ENCODE assay signal across 18 cellular contexts in the genomic region with DNA sequence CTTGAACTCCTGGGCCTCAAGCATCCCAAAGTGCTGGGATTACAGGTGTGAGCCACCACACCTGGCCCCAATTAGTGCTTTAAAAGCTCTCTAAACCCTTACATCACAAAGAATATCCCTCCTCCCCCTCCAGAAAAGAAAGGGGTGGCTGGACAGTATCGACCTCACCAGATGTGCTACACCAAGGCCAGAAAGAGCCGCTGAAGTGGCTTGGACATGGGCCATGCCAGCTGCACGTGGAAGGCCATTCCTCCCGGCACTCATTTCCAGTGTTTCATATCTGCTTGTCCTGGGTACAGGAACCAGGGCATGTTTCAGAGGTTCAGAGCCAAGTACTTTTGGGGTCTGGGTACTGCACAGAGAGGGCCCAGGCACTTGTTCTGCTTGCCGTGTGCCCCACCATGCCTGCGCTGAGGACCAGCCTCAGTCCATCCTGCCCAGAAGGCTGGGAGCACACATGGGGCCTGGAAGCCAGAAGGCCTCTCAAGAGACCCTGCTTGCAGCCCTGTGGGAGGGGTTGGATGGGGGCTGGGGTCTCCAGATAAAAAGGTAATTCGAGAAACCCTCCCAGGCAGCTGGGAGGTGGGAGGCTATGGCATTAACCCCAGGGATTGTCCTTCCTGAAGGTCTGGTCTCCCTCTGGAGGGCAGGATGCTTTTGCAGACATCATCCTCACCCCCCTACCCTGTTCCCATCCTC. TPM values are rescaled to one million over a fixed set of nuclear protein-coding genes. Genes with fewer than 3 reads are reported as not detected.
DNase-seq lines count a peak whose midpoint lies in the region; ATAC-seq and FAIRE-seq lines count a peak whose summit lies in the region.
"Had no signal": no experiment of that assay in that cellular context is flagged by ENCODE, and none has a peak within 500 bp of the region (broad histone marks: within the 10 kb centered on the region; RNA-seq: fewer than 3 reads in every experiment).

No MANE protein-coding gene starts in this region.

- peaks cover 6% of the 10 kb centered on the region for H3K4me1 Mint-ChIP-seq in activated T-helper 17 cell treated with anti-CD3 and anti-CD28 coated beads, Interleukin-2, amount 50 U/mL, for 72 hours

- no peak overlapping the region for H3K27ac Mint-ChIP-seq in activated T-helper 17 cell treated with anti-CD3 and anti-CD28 coated beads, Interleukin-2, amount 50 U/mL, for 72 hours
- H3K27ac Mint-ChIP-seq: T-helper 2 cell treated with Interferon-gamma antibody and Interleukin-4, amounts not matched to agents 5 μg/mL and 100 μg/mL, for 36 hours had no signal

- peaks cover 27% of the 10 kb centered on the region for H3K36me3 Mint-ChIP-seq in activated T-helper 17 cell treated with anti-CD3 and anti-CD28 coated beads, Interleukin-2, amount 50 U/mL, for 72 hours (ENCODE audit: low read depth)

- DNase-seq in NCI-H1105 treated with DMSO at 0.1 percent for 48 hours (lab: John Stamatoyannopoulos, UW) (peak; percentile 32), NCI-H1105 (lab: John Stamatoyannopoulos, UW) (no peak), NCI-H2029 treated with DMSO at 0.1 percent for 48 hours (lab: John Stamatoyannopoulos, UW) (peak; percentile 91), posterior vena cava (ENCODE audit: low spot score) (peak; percentile 48), urothelium cell line (ENCODE audit: low spot score) (no peak), kidney tubule cell (ENCODE audit: low spot score) (no peak)
- DNase-seq: DND-41, GDM1, GOT3, KG1, NCI-H748 treated with DMSO at 0.1 percent for 48 hours had no signal

- H3K4me3 Mint-ChIP-seq in activated T-helper 17 cell treated with anti-CD3 and anti-CD28 coated beads, Interleukin-2, amount 50 U/mL, for 72 hours, result peak overlapping the region; percentile 23
- H3K4me3 Mint-ChIP-seq: T-helper 2 cell treated with Interferon-gamma antibody and Interleukin-4, amounts not matched to agents 5 μg/mL and 100 μg/mL, for 36 hours had no signal

- intact Hi-C loops in posterior vena cava (cut with DNase I), result no loop called here

- FAIRE-seq in urothelium cell line (lab: Jason Lieb, UNC), result no peak
- FAIRE-seq: GM12892 had no signal

- no peaks in the 10 kb centered on the region for H3K27me3 Mint-ChIP-seq in activated T-helper 17 cell treated with anti-CD3 and anti-CD28 coated beads, Interleukin-2, amount 50 U/mL, for 72 hours

- no peak for ATAC-seq in activated T-helper 17 cell treated with anti-CD3 and anti-CD28 coated beads, Interleukin-2, amount 50 U/mL, for 72 hours (replicated peaks)
- no peak for ATAC-seq in GM19463 (IDR thresholded peaks at IDR 0.05; ENCODE audit: unreplicated experiment)

- H3K9me3 Mint-ChIP-seq in activated T-helper 17 cell treated with anti-CD3 and anti-CD28 coated beads, Interleukin-2, amount 50 U/mL, for 72 hours, result no peaks in the 10 kb centered on the region
- H3K9me3 Mint-ChIP-seq: T-helper 2 cell treated with Interferon-gamma antibody and Interleukin-4, amounts not matched to agents 5 μg/mL and 100 μg/mL, for 36 hours had no signal

RNA-seq across cellular contexts. Expression of gene SRRM2, which starts 3.5 kb away (rescaled TPM):
- total RNA-seq in activated T-helper 17 cell treated with anti-CD3 and anti-CD28 coated beads, Interleukin-2, amount 50 U/mL, for 72 hours, result 100 to 1,000 TPM; 553 to 810 TPM
- 100 to 1,000 TPM; 320 to 360 TPM for total RNA-seq in posterior vena cava

RNA-seq across cellular contexts. Expression of gene ELOB, which starts 28.2 kb away (rescaled TPM):
- 100 to 1,000 TPM; 160 to 280 TPM for total RNA-seq in activated T-helper 17 cell treated with anti-CD3 and anti-CD28 coated beads, Interleukin-2, amount 50 U/mL, for 72 hours
- total RNA-seq in posterior vena cava, result 100 to 1,000 TPM; 182 to 196 TPM

RNA-seq across cellular contexts. Expression of gene PRSS27, which starts 28.9 kb away (rescaled TPM):
- 1 to 10 TPM; 2.2 to 2.9 TPM for total RNA-seq in activated T-helper 17 cell treated with anti-CD3 and anti-CD28 coated beads, Interleukin-2, amount 50 U/mL, for 72 hours
- 1 to 10 TPM in 1 of 2 donors, under 1 TPM in 1; 0.71 to 1.4 TPM for total RNA-seq in posterior vena cava

RNA-seq across cellular contexts. Expression of gene PRSS33, which starts 38.5 kb away (rescaled TPM):
- total RNA-seq in activated T-helper 17 cell treated with anti-CD3 and anti-CD28 coated beads, Interleukin-2, amount 50 U/mL, for 72 hours, result not detected
- not detected for total RNA-seq in posterior vena cava
- total RNA-seq: M059J, Peyer's patch had no signal

RNA-seq across cellular contexts. Expression of gene PRSS41, which starts 49.4 kb away (rescaled TPM):
- total RNA-seq in activated T-helper 17 cell treated with anti-CD3 and anti-CD28 coated beads, Interleukin-2, amount 50 U/mL, for 72 hours, result not detected
- not detected for total RNA-seq in posterior vena cava
- total RNA-seq: A172, M059J, Peyer's patch had no signal

Comparison
In these comparisons a context has a peak if more than half of its experiments do, and no peak if none do; other contexts are left out.
1. DNase-seq: peak in NCI-H1105 treated with DMSO at 0.1 percent for 48 hours (single experiment), NCI-H2029 treated with DMSO at 0.1 percent for 48 hours (single experiment) and posterior vena cava (single experiment); none in NCI-H1105 (single experiment), urothelium cell line (single experiment) and kidney tubule cell (single experiment).